In genomic region chr7:92709912-92710311, GRCh38 we compare ENCODE assay signal across 15 cellular contexts.
"Had no signal": no experiment of that assay in that cellular context is flagged by ENCODE, and none has a peak within 500 bp of the region (broad histone marks: within the 10 kb centered on the region; RNA-seq: fewer than 3 reads in every experiment).

No MANE protein-coding gene starts in this region.

- DNase-seq: cortex of kidney; dorsolateral prefrontal cortex; effector CD8-positive, alpha-beta T cell; foreskin melanocyte; kidney; left colon; left ventricle myocardium superior; mesendoderm; natural killer cell; ovary; stimulated activated CD4-positive, alpha-beta T cell treated with anti-CD3 and anti-CD28 coated beads, Interleukin-2, amount 100 ng/mL, for 48 hours; stimulated activated naive CD4-positive, alpha-beta T cell treated with Interleukin-2 at 50 U/mL for 16 hours; tibial artery; upper lobe of right lung had no signal

- H3K36me3 Mint-ChIP-seq: natural killer cell had no signal

- H3K4me3 Mint-ChIP-seq: natural killer cell, neural crest cell had no signal

- H3K9me3 Mint-ChIP-seq: natural killer cell had no signal

- ATAC-seq: left colon, left ventricle myocardium superior, natural killer cell, upper lobe of right lung had no signal
